ENCODE assay signal across 8 cellular contexts in the genomic region with DNA sequence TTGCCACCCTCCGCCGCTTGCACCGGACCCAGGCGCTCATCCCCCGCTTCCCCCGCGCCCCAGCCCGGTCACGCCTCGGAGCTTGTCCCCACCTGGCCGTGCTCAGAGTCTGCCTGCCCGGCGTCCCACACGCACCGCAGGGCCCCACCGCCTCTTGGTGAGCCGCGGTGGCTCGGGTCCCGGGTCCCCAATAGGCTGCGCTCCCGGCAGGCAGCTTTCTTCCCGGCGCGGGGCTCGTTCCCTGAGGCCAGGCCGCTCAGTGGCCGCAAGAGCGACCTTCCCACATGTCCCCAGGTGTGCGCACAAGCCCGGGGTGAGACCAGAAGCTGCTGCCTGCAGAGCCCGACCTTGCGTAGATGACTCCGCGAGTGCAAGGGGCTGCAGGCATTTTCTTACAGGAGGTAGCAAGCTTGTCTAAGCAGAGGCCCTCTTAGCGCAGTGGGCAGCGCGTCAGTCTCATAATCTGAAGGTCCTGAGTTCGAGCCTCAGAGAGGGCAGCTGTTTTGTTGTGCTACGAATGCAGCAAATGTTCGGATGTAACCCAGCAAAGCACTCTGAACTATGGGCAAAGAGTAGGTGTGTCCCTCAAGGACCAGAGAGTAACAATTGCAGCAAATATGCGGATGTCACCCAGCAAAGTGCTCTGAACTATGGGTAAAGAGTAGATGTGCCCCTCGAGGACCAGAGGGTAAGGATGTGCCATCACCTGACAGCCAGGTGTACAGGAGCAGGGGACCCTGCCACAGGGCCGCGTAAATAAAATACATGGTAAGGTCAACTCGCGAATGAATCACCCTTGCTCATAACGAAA. TPM values are rescaled to one million over a fixed set of nuclear protein-coding genes. Genes with fewer than 3 reads are reported as not detected.
A peak's percentile ranks its signal among the peaks of the same experiment; 100 is the strongest.
DNase-seq lines count a peak whose midpoint lies in the region; ATAC-seq and TF ChIP-seq lines count a peak whose summit lies in the region.

No MANE protein-coding gene starts in this region.

- H3K4me3 Mint-ChIP-seq in Caco-2 (ENCODE audit: unreplicated experiment): no peak overlapping the region

- intact Hi-C loops in mucosa of descending colon (cut with DNase I, micrococcal nuclease) (no loop called here), Caco-2 (cut with micrococcal nuclease; ENCODE audit: unreplicated experiment) (no loop called here), tibial artery (cut with DNase I; ENCODE audit: low total_unique reads) (no loop called here)

- H3K9me3 ChIP-seq in mucosa of descending colon (no peaks in the 10 kb centered on the region), Caco-2 (peaks cover 9% of the 10 kb centered on the region), tibial artery (no peaks in the 10 kb centered on the region)

- DNase-seq in GM03348 (ENCODE audit: low spot score) (peak; percentile 45), NCI-H748 (lab: John Stamatoyannopoulos, UW; ENCODE audit: unreplicated experiment) (peak; percentile 87), choroid plexus epithelial cell (ENCODE audit: low read depth) (peak; percentile 87), mucosa of descending colon (peak in 1 of 3 donors; percentile 40), Caco-2 (no peak), activated gamma-delta T cell treated with Interleukin-2 at 50 U/mL for 16 hours (no peak), tibial artery (no peak)

- no peak overlapping the region for H3K27ac Mint-ChIP-seq in Caco-2 (ENCODE audit: unreplicated experiment)

- H3K36me3 Mint-ChIP-seq in Caco-2 (ENCODE audit: insufficient read depth, unreplicated experiment): no peaks in the 10 kb centered on the region

- H3K9me3 Mint-ChIP-seq in Caco-2 (ENCODE audit: unreplicated experiment): peaks cover 10% of the 10 kb centered on the region

- TF ChIP-seq CTCF in choroid plexus epithelial cell (conservative IDR thresholded peaks at IDR 0.05; ENCODE audit: low read depth, low read length) (no peak), mucosa of descending colon (IDR thresholded peaks at IDR 0.05) (no peak), Caco-2 (IDR thresholded peaks at IDR 0.05; ENCODE audit: insufficient read depth in 1 of 2, low read depth in 1 of 2, low read length in 1 of 2, severe bottlenecking in 1 of 2, unreplicated experiment in 1 of 2) (no peak), tibial artery (IDR thresholded peaks at IDR 0.05) (no peak)

- H3K4me3 ChIP-seq in choroid plexus epithelial cell (ENCODE audit: low read depth, low read length) (peak overlapping the region; percentile 49), mucosa of descending colon (no peak overlapping the region), Caco-2 (ENCODE audit: low read depth, low read length) (no peak overlapping the region), tibial artery (no peak overlapping the region)

- H3K36me3 ChIP-seq in mucosa of descending colon (ENCODE audit: low read depth) (no peaks in the 10 kb centered on the region), Caco-2 (ENCODE audit: control insufficient read depth, insufficient read depth, low read length) (no peaks in the 10 kb centered on the region), tibial artery (no peaks in the 10 kb centered on the region)

- no peak overlapping the region for H3K27ac ChIP-seq in tibial artery

- no TSS peak for BruUV-seq in Caco-2 (replicated peaks; lab: Mats Ljungman, UMichigan)

- H3K4me1 ChIP-seq in mucosa of descending colon (ENCODE audit: low read depth): no peaks in the 10 kb centered on the region
- H3K4me1 ChIP-seq in Caco-2: no peaks in the 10 kb centered on the region
- H3K4me1 ChIP-seq in tibial artery: no peaks in the 10 kb centered on the region

- CTCF ChIA-PET in Caco-2 (lab: Charles Lee): no interaction called here

- POLR2A ChIA-PET in Caco-2 (lab: Charles Lee): no interaction called here

- ATAC-seq in HG02588 (IDR thresholded peaks at IDR 0.05; ENCODE audit: unreplicated experiment) (peak; percentile 63), mucosa of descending colon (peak; percentile 20)

- no peaks in the 10 kb centered on the region for H3K4me1 Mint-ChIP-seq in Caco-2 (ENCODE audit: low read depth, unreplicated experiment)

- H3K27me3 ChIP-seq in Caco-2 (replicated peaks; ENCODE audit: control insufficient read depth, insufficient read depth, low read length) (peaks cover 1% of the 10 kb centered on the region), tibial artery (peaks cover 0 to 30% of the 10 kb centered on the region in 2 donors)

- peaks cover 23% of the 10 kb centered on the region for H3K27me3 Mint-ChIP-seq in Caco-2 (ENCODE audit: insufficient read depth, unreplicated experiment)

RNA-seq across cellular contexts. Expression of a gene that starts 15.6 kb away (rescaled TPM):
- total RNA-seq in mucosa of descending colon: not detected
- total RNA-seq in Caco-2 (2022): not detected in 2 replicates

RNA-seq across cellular contexts. Expression of a gene that starts 35.8 kb away (rescaled TPM):
- total RNA-seq in mucosa of descending colon: 1 to 10 TPM; 6.6 to 9.5 (median 6.7) TPM
- total RNA-seq in Caco-2 (2022): 8.5 and 9.6 TPM in 2 replicates

Comparison
In these comparisons a context has a peak if more than half of its experiments do, and no peak if none do; other contexts are left out.
1. DNase-seq: peak in GM03348 (single experiment), NCI-H748 (single experiment) and choroid plexus epithelial cell (single experiment); none in Caco-2 (0 of 2), activated gamma-delta T cell treated with Interleukin-2 at 50 U/mL for 16 hours (single experiment) and tibial artery (0 of 2).